ENCODE assay signal across 25 cellular contexts in genomic region chr1:2436876-2437275, GRCh38.
"Had no signal": no experiment of that assay in that cellular context is flagged by ENCODE, and none has a peak within 500 bp of the region (broad histone marks: within the 10 kb centered on the region; RNA-seq: fewer than 3 reads in every experiment).

No MANE protein-coding gene starts in this region.

- H3K27ac ChIP-seq: brain microvascular endothelial cell, coronary artery, dorsolateral prefrontal cortex, esophagus muscularis mucosa, foreskin keratinocyte, gastrocnemius medialis, heart left ventricle, WERI-Rb-1 had no signal

- H3K36me3 ChIP-seq: brain microvascular endothelial cell, esophagus muscularis mucosa, gastrocnemius medialis, heart left ventricle, WERI-Rb-1 had no signal

- H3K4me3 ChIP-seq: coronary artery, dorsolateral prefrontal cortex, esophagus muscularis mucosa, gastrocnemius medialis, heart left ventricle had no signal

- H3K4me1 ChIP-seq: esophagus muscularis mucosa, foreskin keratinocyte, gastrocnemius medialis, heart left ventricle had no signal

- ATAC-seq: activated CD4-positive, CD25-positive, alpha-beta regulatory T cell treated with anti-CD3 and anti-CD28 coated beads, Interleukin-2, amount 50 U/mL, for 24 hours; activated CD8-positive, alpha-beta T cell treated with anti-CD3 and anti-CD28 coated beads for 36 hours; effector memory CD8-positive, alpha-beta T cell; foreskin keratinocyte; gastrocnemius medialis; heart left ventricle had no signal

- H3K27me3 ChIP-seq: foreskin keratinocyte had no signal

- H3K9me3 ChIP-seq: esophagus muscularis mucosa, gastrocnemius medialis, heart left ventricle had no signal

- DNase-seq: activated B cell treated with CpG ODN at 0.5 μM for 24 hours; activated CD4-positive, alpha-beta T cell treated with anti-CD3 and anti-CD28 coated beads for 48 hours; activated CD4-positive, alpha-beta T cell treated with anti-CD3 and anti-CD28 coated beads, Interleukin-2, amount 50 U/mL, for 1 hour; activated CD4-positive, alpha-beta T cell treated with anti-CD3 and anti-CD28 coated beads, Interleukin-2, amount 50 U/mL, for 48 hours; activated CD8-positive, alpha-beta memory T cell treated with anti-CD3 and anti-CD28 coated beads for 24 hours; activated CD8-positive, alpha-beta T cell treated with anti-CD3 and anti-CD28 coated beads for 36 hours; activated effector memory CD4-positive, alpha-beta T cell treated with anti-CD3 and anti-CD28 coated beads, Interleukin-2, amount 50 U/mL, for 16 hours; activated naive CD4-positive, alpha-beta T cell treated with anti-CD3 and anti-CD28 coated beads for 36 hours; activated naive CD8-positive, alpha-beta T cell treated with anti-CD3 and anti-CD28 coated beads for 36 hours; activated T-cell treated with anti-CD3 and anti-CD28 coated beads, Interleukin-2, amount 50 U/mL, for 48 hours; amniotic stem cell; anterior cingulate cortex; brain microvascular endothelial cell; dorsolateral prefrontal cortex; effector memory CD8-positive, alpha-beta T cell; erythroblast; foreskin keratinocyte; gastrocnemius medialis; glutamatergic neuron; heart left ventricle; T-helper 2 cell; WERI-Rb-1 had no signal
